In the genomic region with DNA sequence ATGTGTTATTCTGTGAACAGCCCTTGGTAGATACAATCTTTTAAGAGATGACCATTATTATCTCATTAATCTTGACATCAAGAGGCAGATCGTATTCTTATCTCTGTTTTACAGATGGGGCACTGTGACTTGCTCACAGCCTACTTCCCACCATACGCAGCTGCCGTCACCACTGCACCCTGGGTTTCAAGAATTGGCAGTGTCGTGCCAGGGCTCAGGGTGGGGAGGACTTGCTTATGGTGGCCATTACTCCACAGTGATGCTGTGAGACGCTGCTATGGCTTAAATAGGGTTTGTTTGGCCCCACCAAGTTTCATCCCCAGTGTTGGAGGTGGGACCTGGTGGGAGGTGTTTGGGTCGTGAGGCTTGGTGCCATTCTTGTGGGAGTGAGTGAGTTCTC, we compare ENCODE assay signal across 27 cellular contexts.
"Had no signal": no experiment of that assay in that cellular context is flagged by ENCODE, and none has a peak within 500 bp of the region (broad histone marks: within the 10 kb centered on the region; RNA-seq: fewer than 3 reads in every experiment).

No MANE protein-coding gene starts in this region.

- DNase-seq: activated CD4-positive, alpha-beta T cell treated with anti-CD3 and anti-CD28 coated beads for 1 hour; activated CD4-positive, alpha-beta T cell treated with anti-CD3 and anti-CD28 coated beads for 48 hours; activated CD4-positive, alpha-beta T cell treated with anti-CD3 and anti-CD28 coated beads, Interleukin-2, amount 50 U/mL, for 1 hour; activated CD4-positive, alpha-beta T cell treated with anti-CD3 and anti-CD28 coated beads, Interleukin-2, amount 50 U/mL, for 48 hours; activated CD8-positive, alpha-beta memory T cell treated with anti-CD3 and anti-CD28 coated beads for 24 hours; activated CD8-positive, alpha-beta T cell treated with anti-CD3 and anti-CD28 coated beads for 36 hours; activated effector memory CD4-positive, alpha-beta T cell treated with Interleukin-2 at 50 U/mL for 16 hours; activated gamma-delta T cell treated with Interleukin-2 at 50 U/mL for 16 hours; activated naive CD4-positive, alpha-beta T cell treated with anti-CD3 and anti-CD28 coated beads, Interleukin-2, amount 50 U/mL, for 16 hours; activated naive CD4-positive, alpha-beta T cell treated with Interleukin-2 at 50 U/mL for 16 hours; activated T-cell treated with anti-CD3 and anti-CD28 coated beads, Interleukin-2, amount 50 U/mL, for 4 hours; amniotic stem cell; anterior cingulate cortex; brain microvascular endothelial cell; caudate nucleus; cerebellar nuclear complex; colonic mucosa; effector CD8-positive, alpha-beta T cell; esophagus squamous epithelium; foreskin melanocyte; T-helper 2 cell had no signal

- H3K9me3 Mint-ChIP-seq: activated CD8-positive, alpha-beta T cell treated with anti-CD3 and anti-CD28 coated beads for 36 hours; activated T-cell treated with anti-CD3 and anti-CD28 coated beads, Interleukin-2, amount 50 U/mL, for 4 hours; activated T-helper 17 cell treated with anti-CD3 and anti-CD28 coated beads, Interleukin-2, amount 50 U/mL, for 72 hours; WTC11 had no signal

- H3K9me3 ChIP-seq: colonic mucosa, esophagus squamous epithelium, gastroesophageal sphincter had no signal

- H3K27ac Mint-ChIP-seq: activated CD8-positive, alpha-beta T cell treated with anti-CD3 and anti-CD28 coated beads for 36 hours; activated naive CD8-positive, alpha-beta T cell; activated T-helper 17 cell treated with anti-CD3 and anti-CD28 coated beads, Interleukin-2, amount 50 U/mL, for 72 hours; WTC11 had no signal

- H3K36me3 ChIP-seq: brain microvascular endothelial cell, colonic mucosa, esophagus squamous epithelium, gastroesophageal sphincter had no signal

- H3K27ac ChIP-seq: brain microvascular endothelial cell, colonic mucosa, epithelial cell of prostate, esophagus squamous epithelium, gastroesophageal sphincter, VCaP had no signal

- H3K36me3 Mint-ChIP-seq: activated naive CD8-positive, alpha-beta T cell; WTC11 had no signal

- H3K27me3 ChIP-seq: brain microvascular endothelial cell, colonic mucosa had no signal

- H3K4me3 ChIP-seq: colonic mucosa, esophagus squamous epithelium, gastroesophageal sphincter had no signal

- H3K4me1 Mint-ChIP-seq: activated T-helper 17 cell treated with anti-CD3 and anti-CD28 coated beads, Interleukin-2, amount 50 U/mL, for 72 hours had no signal

- H3K4me1 ChIP-seq: colonic mucosa, esophagus squamous epithelium had no signal

- H3K4me3 Mint-ChIP-seq: activated CD8-positive, alpha-beta T cell treated with anti-CD3 and anti-CD28 coated beads for 36 hours; activated naive CD8-positive, alpha-beta T cell; activated T-cell treated with anti-CD3 and anti-CD28 coated beads, Interleukin-2, amount 50 U/mL, for 4 hours; activated T-helper 17 cell treated with anti-CD3 and anti-CD28 coated beads, Interleukin-2, amount 50 U/mL, for 72 hours; WTC11 had no signal

- ATAC-seq: activated CD8-positive, alpha-beta T cell treated with anti-CD3 and anti-CD28 coated beads for 36 hours; activated T-cell treated with anti-CD3 and anti-CD28 coated beads, Interleukin-2, amount 50 U/mL, for 4 hours; activated T-helper 17 cell treated with anti-CD3 and anti-CD28 coated beads, Interleukin-2, amount 50 U/mL, for 72 hours; gastroesophageal sphincter; WTC11 had no signal
